9 cellular contexts compared by ENCODE assay signal in the genomic region with DNA sequence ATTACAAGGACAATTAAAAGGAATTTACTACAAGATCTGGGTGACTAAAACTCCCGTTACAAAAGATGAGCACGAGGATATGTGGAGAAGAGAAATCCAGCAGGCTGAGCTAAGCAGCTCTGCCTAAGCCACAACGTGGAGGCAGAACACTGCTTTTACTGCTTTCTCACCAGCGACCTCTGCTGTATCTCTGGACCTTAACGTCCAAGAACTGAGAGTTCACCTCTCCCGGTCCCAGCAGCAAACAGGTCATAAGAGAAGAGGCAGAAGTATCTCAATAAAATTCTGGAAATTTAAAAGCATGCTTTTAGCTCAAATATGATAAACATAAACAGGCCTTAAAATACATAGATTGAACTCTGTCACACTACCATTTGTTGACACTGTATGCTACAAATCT.
DNase-seq lines count a peak whose midpoint lies in the region; ATAC-seq and TF ChIP-seq lines count a peak whose summit lies in the region.
"Had no signal": no experiment of that assay in that cellular context is flagged by ENCODE, and none has a peak within 500 bp of the region (broad histone marks: within the 10 kb centered on the region; RNA-seq: fewer than 3 reads in every experiment).

No MANE protein-coding gene starts in this region.

- H3K9me3 Mint-ChIP-seq in activated naive CD8-positive, alpha-beta T cell treated with anti-CD3 and anti-CD28 coated beads, Interleukin-2, amount 50 U/mL, for 24 hours: peaks cover 4% of the 10 kb centered on the region
- H3K9me3 Mint-ChIP-seq in activated T-helper 1 cell treated with anti-CD3 and anti-CD28 coated beads, Interleukin-12 subunit alpha, Interleukin-12 subunit beta, Interleukin-2, Interleukin-4 antibody, amounts not matched to agents 30 ng/mL and 10 ng/mL and 1 ng/mL, durations not matched to agents 14 hours and 24 hours and 36 hours: no peaks in the 10 kb centered on the region

- no CpG with 5 or more reads among the region's 6 CpGs for WGBS in iPS DF 6.9 (ENCODE audit: insufficient coverage, insufficient read length)

- peak; percentile 10 for DNase-seq in DMS114 treated with DMSO at 0.1 percent for 48 hours (lab: John Stamatoyannopoulos, UW; ENCODE audit: unreplicated experiment)
- peak; percentile 12 for DNase-seq in HFF-Myc (ENCODE audit: extremely low read depth, low read depth)
- no peak for DNase-seq in activated naive CD8-positive, alpha-beta T cell treated with anti-CD3 and anti-CD28 coated beads, Interleukin-2, amount 50 U/mL, for 24 hours
- peak; percentile 48 for DNase-seq in iPS DF 6.9 (ENCODE audit: low read depth, low spot score)
- no peak for DNase-seq in activated T-helper 1 cell treated with anti-CD3 and anti-CD28 coated beads, Interleukin-12 subunit alpha, Interleukin-12 subunit beta, Interleukin-2, Interleukin-4 antibody, amounts not matched to agents 30 ng/mL and 10 ng/mL and 1 ng/mL, durations not matched to agents 14 hours and 24 hours and 36 hours (ENCODE audit: low spot score)
- DNase-seq in activated naive CD4-positive, alpha-beta T cell (lab: John Stamatoyannopoulos, UW): no peak

- intact Hi-C loops in activated T-helper 1 cell treated with anti-CD3 and anti-CD28 coated beads, Interleukin-12 subunit alpha, Interleukin-12 subunit beta, Interleukin-2, Interleukin-4 antibody, amounts not matched to agents 30 ng/mL and 10 ng/mL and 1 ng/mL, durations not matched to agents 14 hours and 24 hours and 36 hours (cut with micrococcal nuclease): loop anchor here (1.0 kb wide), 1 partner anchor 25 kb away; no protein-coding TSS in a partner anchor

- H3K27ac ChIP-seq in iPS DF 6.9 (ENCODE audit: low read length): no peak overlapping the region

- no peak overlapping the region for H3K4me3 Mint-ChIP-seq in activated naive CD8-positive, alpha-beta T cell treated with anti-CD3 and anti-CD28 coated beads, Interleukin-2, amount 50 U/mL, for 24 hours
- H3K4me3 Mint-ChIP-seq in activated T-helper 1 cell treated with anti-CD3 and anti-CD28 coated beads, Interleukin-12 subunit alpha, Interleukin-12 subunit beta, Interleukin-2, Interleukin-4 antibody, amounts not matched to agents 30 ng/mL and 10 ng/mL and 1 ng/mL, durations not matched to agents 14 hours and 24 hours and 36 hours: no peak overlapping the region
- H3K4me3 Mint-ChIP-seq: IgD-negative memory B cell had no signal

- H3K4me3 ChIP-seq in HFF-Myc (replicated peaks; ENCODE audit: low read depth, low read length) (no peak overlapping the region), iPS DF 6.9 (ENCODE audit: low read length) (no peak overlapping the region)

- H3K27ac Mint-ChIP-seq in activated naive CD8-positive, alpha-beta T cell treated with anti-CD3 and anti-CD28 coated beads, Interleukin-2, amount 50 U/mL, for 24 hours: no peak overlapping the region
- H3K27ac Mint-ChIP-seq in activated T-helper 1 cell treated with anti-CD3 and anti-CD28 coated beads, Interleukin-12 subunit alpha, Interleukin-12 subunit beta, Interleukin-2, Interleukin-4 antibody, amounts not matched to agents 30 ng/mL and 10 ng/mL and 1 ng/mL, durations not matched to agents 14 hours and 24 hours and 36 hours: no peak overlapping the region
- H3K27ac Mint-ChIP-seq: IgD-negative memory B cell had no signal

- H3K4me1 ChIP-seq in iPS DF 6.9 (ENCODE audit: control insufficient read depth, insufficient read depth, low read length): no peaks in the 10 kb centered on the region

- peak; percentile 45 for TF ChIP-seq CTCF in HFF-Myc (IDR thresholded peaks at IDR 0.05; ENCODE audit: low read depth, low read length, missing control alignments)

- H3K27me3 ChIP-seq in iPS DF 6.9 (ENCODE audit: control insufficient read depth, insufficient read depth, low read length): no peaks in the 10 kb centered on the region

- no peaks in the 10 kb centered on the region for H3K9me3 ChIP-seq in iPS DF 6.9 (ENCODE audit: control insufficient read depth, insufficient read depth, low read length)

- ATAC-seq in activated naive CD8-positive, alpha-beta T cell treated with anti-CD3 and anti-CD28 coated beads, Interleukin-2, amount 50 U/mL, for 24 hours: peak; percentile 28
- ATAC-seq in HG02973 (IDR thresholded peaks at IDR 0.05; ENCODE audit: unreplicated experiment) (no peak), GM21529 (IDR thresholded peaks at IDR 0.05; ENCODE audit: unreplicated experiment) (no peak)

- H3K36me3 ChIP-seq in iPS DF 6.9 (ENCODE audit: control insufficient read depth, insufficient read depth, low read length): no peaks in the 10 kb centered on the region; the same call in 1 of the 2 replicates

- no peaks in the 10 kb centered on the region for H3K4me1 Mint-ChIP-seq in activated naive CD8-positive, alpha-beta T cell treated with anti-CD3 and anti-CD28 coated beads, Interleukin-2, amount 50 U/mL, for 24 hours
- H3K4me1 Mint-ChIP-seq in activated T-helper 1 cell treated with anti-CD3 and anti-CD28 coated beads, Interleukin-12 subunit alpha, Interleukin-12 subunit beta, Interleukin-2, Interleukin-4 antibody, amounts not matched to agents 30 ng/mL and 10 ng/mL and 1 ng/mL, durations not matched to agents 14 hours and 24 hours and 36 hours (ENCODE audit: low read depth): no peaks in the 10 kb centered on the region
- H3K4me1 Mint-ChIP-seq: IgD-negative memory B cell had no signal

- H3K27me3 Mint-ChIP-seq in activated naive CD8-positive, alpha-beta T cell treated with anti-CD3 and anti-CD28 coated beads, Interleukin-2, amount 50 U/mL, for 24 hours: no peaks in the 10 kb centered on the region
- H3K27me3 Mint-ChIP-seq in activated T-helper 1 cell treated with anti-CD3 and anti-CD28 coated beads, Interleukin-12 subunit alpha, Interleukin-12 subunit beta, Interleukin-2, Interleukin-4 antibody, amounts not matched to agents 30 ng/mL and 10 ng/mL and 1 ng/mL, durations not matched to agents 14 hours and 24 hours and 36 hours (ENCODE audit: insufficient read depth): no peaks in the 10 kb centered on the region
- H3K27me3 Mint-ChIP-seq: IgD-negative memory B cell had no signal

- H3K36me3 Mint-ChIP-seq in activated naive CD8-positive, alpha-beta T cell treated with anti-CD3 and anti-CD28 coated beads, Interleukin-2, amount 50 U/mL, for 24 hours (ENCODE audit: low read depth): peaks cover 11% of the 10 kb centered on the region
- peaks cover 3% of the 10 kb centered on the region for H3K36me3 Mint-ChIP-seq in activated T-helper 1 cell treated with anti-CD3 and anti-CD28 coated beads, Interleukin-12 subunit alpha, Interleukin-12 subunit beta, Interleukin-2, Interleukin-4 antibody, amounts not matched to agents 30 ng/mL and 10 ng/mL and 1 ng/mL, durations not matched to agents 14 hours and 24 hours and 36 hours (ENCODE audit: low read depth)
- H3K36me3 Mint-ChIP-seq: IgD-negative memory B cell had no signal

Comparison
In these comparisons a context has a peak if more than half of its experiments do, and no peak if none do; other contexts are left out.
1. DNase-seq: peak in DMS114 treated with DMSO at 0.1 percent for 48 hours (single experiment), HFF-Myc (single experiment) and iPS DF 6.9 (single experiment); none in activated naive CD8-positive, alpha-beta T cell treated with anti-CD3 and anti-CD28 coated beads, Interleukin-2, amount 50 U/mL, for 24 hours (single experiment), activated T-helper 1 cell treated with anti-CD3 and anti-CD28 coated beads, Interleukin-12 subunit alpha, Interleukin-12 subunit beta, Interleukin-2, Interleukin-4 antibody, amounts not matched to agents 30 ng/mL and 10 ng/mL and 1 ng/mL, durations not matched to agents 14 hours and 24 hours and 36 hours (single experiment) and activated naive CD4-positive, alpha-beta T cell (0 of 4).